Comparison of ENCODE assay signal across 9 cellular contexts in the genomic region with DNA sequence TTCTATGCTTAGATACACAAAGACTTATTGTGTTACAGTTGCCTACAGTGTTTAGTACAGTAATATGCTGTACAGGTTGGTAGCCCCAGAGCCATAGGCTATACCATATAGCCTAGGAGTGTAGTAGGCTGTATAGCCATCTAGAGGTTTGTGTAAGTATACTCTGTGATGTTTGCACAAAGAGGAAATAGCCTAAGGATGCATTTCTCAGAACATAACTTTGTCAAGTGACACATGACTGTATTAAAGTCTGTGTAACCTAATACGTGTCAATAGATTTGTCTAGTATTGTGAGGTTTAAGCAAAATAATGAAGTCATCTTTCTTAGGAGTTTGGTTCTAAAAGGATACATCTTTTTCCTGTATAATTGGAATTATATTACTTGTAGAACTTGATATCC. TPM values are rescaled to one million over a fixed set of nuclear protein-coding genes. Genes with fewer than 3 reads are reported as not detected.
DNase-seq lines count a peak whose midpoint lies in the region; ATAC-seq, FAIRE-seq and TF ChIP-seq lines count a peak whose summit lies in the region.
"Had no signal": no experiment of that assay in that cellular context is flagged by ENCODE, and none has a peak within 500 bp of the region (broad histone marks: within the 10 kb centered on the region; RNA-seq: fewer than 3 reads in every experiment).

No MANE protein-coding gene starts in this region.

- no peak overlapping the region for H2AK5ac ChIP-seq in H9 (ENCODE audit: insufficient read length, low read length)

- no peak overlapping the region for H4K5ac ChIP-seq in H9 (ENCODE audit: insufficient read length, low read depth, low read length)

- H4K20me1 ChIP-seq in endothelial cell of umbilical vein (replicated peaks; ENCODE audit: control insufficient read depth, extremely low read depth, insufficient read depth, low read length) (peaks cover 10% of the 10 kb centered on the region), H9 (ENCODE audit: control insufficient read depth, insufficient read depth, insufficient read length) (no peaks in the 10 kb centered on the region)

- H2BK120ac ChIP-seq in H9 (ENCODE audit: low read depth, low read length, poor library complexity, severe bottlenecking): no peak overlapping the region

- H3K4me1 ChIP-seq in endothelial cell of umbilical vein (ENCODE audit: control insufficient read depth, extremely low read depth, insufficient read depth, low read length): peaks cover 24% of the 10 kb centered on the region
- peaks cover 4% of the 10 kb centered on the region; the same call in 1 of the 2 replicates for H3K4me1 ChIP-seq in H9 (ENCODE audit: insufficient read depth, low read length)

- no peak overlapping the region for H3K14ac ChIP-seq in H9 (ENCODE audit: insufficient read depth, low read length)

- no peak for TF ChIP-seq POLR2A in endothelial cell of umbilical vein (IDR thresholded peaks at IDR 0.05; ENCODE audit: low read depth, low read length)

- H2BK5ac ChIP-seq in H9 (ENCODE audit: insufficient read length, low read length): no peak overlapping the region

- H2BK20ac ChIP-seq in H9 (ENCODE audit: low read depth, low read length, poor library complexity, severe bottlenecking): no peak overlapping the region

- dilution Hi-C loops in endothelial cell of umbilical vein (cut with MboI; ENCODE audit: extremely low pct_ligation_motif_present, low sequenced_read_pairs): no loop called here

- no peaks in the 10 kb centered on the region for H3K36me3 ChIP-seq in endothelial cell of umbilical vein (ENCODE audit: control insufficient read depth in 2 of 2, extremely low read depth in 1 of 2, insufficient read depth in 2 of 2, low read length in 2 of 2)

- no peak for FAIRE-seq in endothelial cell of umbilical vein (lab: Jason Lieb, UNC)

- WGBS in H9 (ENCODE audit: extremely low coverage, insufficient read length, low lambda C conversion rate): no CpG with 5 or more reads among the region's 1 CpG

- H3K4me3 Mint-ChIP-seq in H9: no peak overlapping the region

- H3K27me3 Mint-ChIP-seq in H9 (ENCODE audit: low read depth): peaks cover 9% of the 10 kb centered on the region

- peaks cover 5% of the 10 kb centered on the region for H3K23me2 ChIP-seq in H9 (ENCODE audit: insufficient read length, low read depth, low read length, poor library complexity, severe bottlenecking)

- peaks cover 87% of the 10 kb centered on the region for H3K79me2 ChIP-seq in endothelial cell of umbilical vein (ENCODE audit: control insufficient read depth, insufficient read depth, low read length)
- no peaks in the 10 kb centered on the region for H3K79me2 ChIP-seq in H9 (ENCODE audit: insufficient read depth, low read length)

- no peak overlapping the region for H2BK12ac ChIP-seq in H9 (ENCODE audit: insufficient read length, low read depth, low read length)

- no peak for TF ChIP-seq CTCF in endothelial cell of umbilical vein (IDR thresholded peaks at IDR 0.05; ENCODE audit: extremely low read depth in 1 of 2, insufficient read depth in 1 of 2, low read depth in 1 of 2, low read length in 2 of 2)
- no peak for TF ChIP-seq CTCF in GM10248 (IDR thresholded peaks at IDR 0.05; ENCODE audit: control extremely low read depth, extremely low read depth, low read depth, missing control alignments)
- TF ChIP-seq CTCF in H9 (conservative IDR thresholded peaks at IDR 0.05): no peak

- H4K8ac ChIP-seq in H9 (replicated peaks; ENCODE audit: insufficient read length, low read depth, low read length): no peak overlapping the region

- no peaks in the 10 kb centered on the region for H3K79me1 ChIP-seq in H9 (ENCODE audit: insufficient read depth, low read depth, low read length, poor library complexity, severe bottlenecking)

- POLR2A ChIA-PET in endothelial cell of umbilical vein (lab: Charles Lee): no interaction called here
- POLR2A ChIA-PET in GM10248 (lab: Yijun Ruan, JAX): no interaction called here

- intact Hi-C loops in endothelial cell of umbilical vein (cut with micrococcal nuclease): loop anchor here (10.0 kb wide), 1 partner anchor 216 kb away; no protein-coding TSS in a partner anchor

- BruUV-seq in endothelial cell of umbilical vein (replicated peaks; lab: Mats Ljungman, UMichigan): no TSS peak

- peak; percentile 25 for DNase-seq in endothelial cell of umbilical vein (ENCODE audit: low read depth, low spot score)
- no peak for DNase-seq in GM10248 (ENCODE audit: extremely low spot score)
- DNase-seq in H9: no peak
- no peak for DNase-seq in dermis blood vessel endothelial cell
- DNase-seq in iPS-NIHi11 (ENCODE audit: low spot score): no peak
- DNase-seq: NCI-H510A treated with DMSO at 0.1 percent for 48 hours had no signal

- peaks cover 4 to 13% (median 12%) of the 10 kb centered on the region in 3 experiments; a peak in 6 of 7 replicates for H3K36me3 Mint-ChIP-seq in H9 (ENCODE audit: insufficient read depth in 1 of 3, low read depth in 3 of 3)

- H3T11ph ChIP-seq in H9 (ENCODE audit: low read length): no peak overlapping the region

- no peak overlapping the region for H3K23ac ChIP-seq in H9 (ENCODE audit: insufficient read length, low read depth, low read length)

- H3K4ac ChIP-seq in H9 (ENCODE audit: low read depth, low read length): no peak overlapping the region

- no peaks in the 10 kb centered on the region for H3K9me1 ChIP-seq in endothelial cell of umbilical vein (replicated peaks; ENCODE audit: control insufficient read depth, extremely low read depth, insufficient read depth, low read length)

- H2AFZ ChIP-seq in endothelial cell of umbilical vein (ENCODE audit: low read depth, low read length) (no peak overlapping the region), H9 (ENCODE audit: low read length) (no peak overlapping the region)

- H2BK15ac ChIP-seq in H9 (ENCODE audit: low read depth, low read length): no peak overlapping the region

- H3K4me2 ChIP-seq in endothelial cell of umbilical vein (ENCODE audit: insufficient read depth, low read length): no peak overlapping the region
- no peak overlapping the region for H3K4me2 ChIP-seq in H9 (ENCODE audit: insufficient read depth, insufficient read length, low read length)

- CTCF ChIA-PET in endothelial cell of umbilical vein (lab: Charles Lee): no interaction called here
- CTCF ChIA-PET in GM10248 (lab: Yijun Ruan, JAX): interaction anchor here (1.1 to 3.6 kb wide), 2 partner anchors 10 to 36 kb away, joined by 3 to 14 read pairs; no protein-coding TSS in a partner anchor

- no peak overlapping the region for H3K18ac ChIP-seq in H9 (ENCODE audit: insufficient read length, low read depth, low read length)

- peaks cover 12 to 14% of the 10 kb centered on the region in 2 experiments for H3K4me1 Mint-ChIP-seq in H9

- H3K9me3 ChIP-seq in endothelial cell of umbilical vein (replicated peaks; ENCODE audit: control insufficient read depth, insufficient read depth, low read length) (no peaks in the 10 kb centered on the region), H9 (ENCODE audit: control insufficient read depth, low read depth, low read length) (no peaks in the 10 kb centered on the region)

- H3K56ac ChIP-seq in H9 (ENCODE audit: insufficient read length, low read depth, low read length): no peak overlapping the region

- peak; percentile 80 for ATAC-seq in GM18511 (IDR thresholded peaks at IDR 0.05; ENCODE audit: unreplicated experiment)
- peak; percentile 74 for ATAC-seq in GM21723 (IDR thresholded peaks at IDR 0.05; ENCODE audit: unreplicated experiment)
- peak; percentile 66 for ATAC-seq in HG03521 (IDR thresholded peaks at IDR 0.05; ENCODE audit: unreplicated experiment)

- H3K9me3 Mint-ChIP-seq in H9: peaks cover 0 to 4% of the 10 kb centered on the region in 2 experiments; a peak in 4 of 5 replicates

- H3K4me3 ChIP-seq in endothelial cell of umbilical vein (replicated peaks in 1 of 3; ENCODE audit: insufficient read depth in 1 of 3, low read depth in 1 of 3, low read length in 3 of 3): no peak overlapping the region

- H3K9ac ChIP-seq in endothelial cell of umbilical vein (replicated peaks; ENCODE audit: extremely low read depth, insufficient read depth, low read length) (no peak overlapping the region), H9 (ENCODE audit: extremely low read depth, insufficient read length, low read length) (no peak overlapping the region)

- H4K91ac ChIP-seq in H9 (ENCODE audit: insufficient read length, low read depth, low read length): no peak overlapping the region

- no peak overlapping the region for H3K27ac ChIP-seq in endothelial cell of umbilical vein (ENCODE audit: insufficient read depth, low read depth, low read length)
- H3K27ac ChIP-seq in H9 (ENCODE audit: insufficient read length, low read depth, low read length): no peak overlapping the region

- no peaks in the 10 kb centered on the region for H3K27me3 ChIP-seq in endothelial cell of umbilical vein (ENCODE audit: control insufficient read depth in 2 of 2, insufficient read depth in 2 of 2, low read length in 2 of 2)
- no peaks in the 10 kb centered on the region; the same call in 1 of the 2 replicates for H3K27me3 ChIP-seq in H9 (ENCODE audit: insufficient read depth, low read length)

- no peak overlapping the region for H3K27ac Mint-ChIP-seq in H9

TF ChIP-seq in endothelial cell of umbilical vein, 7 proteins besides CTCF, POLR2A, EP300 and RAD21:
- no peak for TF ChIP-seq GATA2 (IDR thresholded peaks at IDR 0.05; ENCODE audit: insufficient read depth, insufficient read length, low read depth, low read length)
- TF ChIP-seq, protein P1, sequence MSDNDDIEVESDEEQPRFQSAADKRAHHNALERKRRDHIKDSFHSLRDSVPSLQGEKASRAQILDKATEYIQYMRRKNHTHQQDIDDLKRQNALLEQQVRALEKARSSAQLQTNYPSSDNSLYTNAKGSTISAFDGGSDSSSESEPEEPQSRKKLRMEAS (IDR thresholded peaks at IDR 0.05; ENCODE audit: insufficient read depth, insufficient read length): no peak
- TF ChIP-seq MYC (IDR thresholded peaks at IDR 0.05; ENCODE audit: low read depth, low read length): no peak
- TF ChIP-seq JUN (IDR thresholded peaks at IDR 0.05; ENCODE audit: borderline replicate concordance, insufficient read depth, insufficient read length, low read depth): no peak
- TF ChIP-seq POLR2AphosphoS5 (IDR thresholded peaks at IDR 0.05; ENCODE audit: insufficient read depth, low read depth, low read length): no peak
- no peak for TF ChIP-seq EZH2 (IDR thresholded peaks at IDR 0.05; ENCODE audit: borderline replicate concordance, low read depth, low read length, severe bottlenecking)
- TF ChIP-seq FOS (IDR thresholded peaks at IDR 0.05; ENCODE audit: borderline replicate concordance, insufficient read depth, low read length): no peak
TF ChIP-seq in endothelial cell of umbilical vein: peak in this region for 0.

RNA-seq across cellular contexts. Expression of a gene that starts 5.5 kb away (rescaled TPM):
- total RNA-seq in endothelial cell of umbilical vein (14.5 and 14.7 TPM in 2 replicates), H9 (2021) (4.4 and 4.8 TPM in 2 replicates), dermis blood vessel endothelial cell (21.0 and 25.4 TPM in 2 replicates)
- polyA plus RNA-seq in endothelial cell of umbilical vein: 5.2 and 5.5 TPM in 2 replicates
- 4.9 and 5.3 TPM in 2 replicates for polyA plus RNA-seq in endothelial cell of umbilical vein (2011; cell fraction: cytosol; rRNA removed)
- 16.2 and 16.9 TPM in 2 replicates for polyA plus RNA-seq in endothelial cell of umbilical vein (2011; cell fraction: nucleus; rRNA removed)
- 7.1 and 7.5 TPM in 2 replicates for polyA plus RNA-seq in endothelial cell of umbilical vein (2012)
- polyA minus RNA-seq in endothelial cell of umbilical vein: 15.4 and 18.4 TPM in 2 replicates
- polyA minus RNA-seq in endothelial cell of umbilical vein (2011; cell fraction: cytosol; rRNA and poly(A)+ RNA removed): 9.8 TPM
- polyA minus RNA-seq in endothelial cell of umbilical vein (2011; cell fraction: nucleus; rRNA and poly(A)+ RNA removed): 21.8 and 26.7 TPM in 2 replicates
